31 cellular contexts compared by ENCODE assay signal in genomic region chr14:20372796-20373195, GRCh38.
"Had no signal": no experiment of that assay in that cellular context is flagged by ENCODE, and none has a peak within 500 bp of the region (broad histone marks: within the 10 kb centered on the region; RNA-seq: fewer than 3 reads in every experiment).

No MANE protein-coding gene starts in this region.

- H3K4me3 Mint-ChIP-seq: activated T-cell treated with anti-CD3 and anti-CD28 coated beads, Interleukin-2, amount 50 U/mL, for 72 hours; activated T-helper 17 cell treated with anti-CD3 and anti-CD28 coated beads, Interleukin-2, amount 50 U/mL, for 72 hours; central memory CD8-positive, alpha-beta T cell; T-cell had no signal

- H3K4me1 ChIP-seq: ascending aorta had no signal

- H3K27me3 ChIP-seq: ascending aorta, cardiac muscle cell, Peyer's patch had no signal

- DNase-seq: activated CD4-positive, alpha-beta T cell treated with anti-CD3 and anti-CD28 coated beads, Interleukin-2, amount 50 U/mL, for 1 hour; activated CD8-positive, alpha-beta memory T cell treated with anti-CD3 and anti-CD28 coated beads, Interleukin-2, amount 50 U/mL, for 4 hours; activated effector memory CD4-positive, alpha-beta T cell treated with anti-CD3 and anti-CD28 coated beads, Interleukin-2, amount 50 U/mL, for 16 hours; activated naive CD4-positive, alpha-beta T cell; activated T-cell treated with anti-CD3 and anti-CD28 coated beads, Interleukin-2, amount 50 U/mL, for 72 hours; amygdala; NCI-H1092 treated with DMSO at 0.1 percent for 48 hours; NCI-H1417; NCI-H146; NCI-H187; NCI-H2029 treated with DMSO at 0.1 percent for 48 hours; NCI-H2107; NCI-H2171; NCI-H510A; NCI-H526; NCI-H748 treated with DMSO at 0.1 percent for 48 hours; NK-92 treated with Interleukin-12 subunit alpha and Interleukin-12 subunit beta, amount 100 ng/mL, for 24 hours; PC-3; Peyer's patch; SIG-M5; T-cell; WERI-Rb-1 had no signal

- H3K4me1 Mint-ChIP-seq: central memory CD8-positive, alpha-beta T cell; T-cell had no signal

- FAIRE-seq: K562 had no signal

- H3K9me3 Mint-ChIP-seq: activated T-helper 17 cell treated with anti-CD3 and anti-CD28 coated beads, Interleukin-2, amount 50 U/mL, for 72 hours; central memory CD8-positive, alpha-beta T cell; T-cell had no signal

- H3K9me3 ChIP-seq: ascending aorta, Peyer's patch had no signal

- H3K27me3 Mint-ChIP-seq: activated T-helper 17 cell treated with anti-CD3 and anti-CD28 coated beads, Interleukin-2, amount 50 U/mL, for 72 hours; central memory CD8-positive, alpha-beta T cell; T-cell had no signal

- ATAC-seq: activated naive CD4-positive, alpha-beta T cell treated with anti-CD3 and anti-CD28 coated beads, Interleukin-2, amount 50 U/mL, for 72 hours; activated T-helper 17 cell treated with anti-CD3 and anti-CD28 coated beads, Interleukin-2, amount 50 U/mL, for 72 hours; K562; PC-3; Right ventricle myocardium inferior; SK-N-SH treated with all-trans-retinoic acid at 6 μM for 48 hours; T-cell had no signal

- H3K27ac ChIP-seq: ascending aorta, cardiac muscle cell, Peyer's patch, RWPE1, WERI-Rb-1 had no signal

- H3K27ac Mint-ChIP-seq: activated T-cell treated with anti-CD3 and anti-CD28 coated beads, Interleukin-2, amount 50 U/mL, for 72 hours had no signal

- H3K4me3 ChIP-seq: ascending aorta, cardiac muscle cell, K562, Peyer's patch had no signal
